In the genomic region with DNA sequence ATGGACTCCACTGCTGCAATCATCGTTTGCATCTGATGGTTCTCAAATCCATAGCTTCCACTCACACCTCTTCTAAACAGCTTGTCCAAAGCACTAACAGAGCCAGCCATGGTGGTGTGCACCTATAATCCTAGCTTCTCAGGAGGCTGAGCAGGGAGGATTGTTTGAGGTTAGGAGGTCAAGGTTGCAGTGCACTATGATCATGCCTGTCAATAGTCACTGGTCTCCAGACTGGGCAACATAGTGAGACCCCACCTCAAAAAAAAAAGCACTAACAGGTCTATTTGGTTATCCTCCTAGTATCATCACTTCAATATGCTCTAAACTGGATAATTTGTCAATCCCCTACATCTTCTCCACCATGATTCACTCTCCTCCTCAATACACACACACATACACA, we compare ENCODE assay signal across 25 cellular contexts.
"Had no signal": no experiment of that assay in that cellular context is flagged by ENCODE, and none has a peak within 500 bp of the region (broad histone marks: within the 10 kb centered on the region; RNA-seq: fewer than 3 reads in every experiment).

No MANE protein-coding gene starts in this region.

- H3K9me3 ChIP-seq: esophagus squamous epithelium, gastrocnemius medialis, heart right ventricle, left lung, lower lobe of right lung had no signal

- FAIRE-seq: colon, endometrium, islet of Langerhans, keratinocyte had no signal

- ATAC-seq: effector memory CD8-positive, alpha-beta T cell; esophagus mucosa; gastrocnemius medialis; heart right ventricle; left cardiac atrium; left lung; left ventricle myocardium superior; lower lobe of right lung had no signal

- H3K36me3 ChIP-seq: esophagus squamous epithelium, gastrocnemius medialis, heart right ventricle, left lung, lower lobe of right lung had no signal

- H3K27ac Mint-ChIP-seq: effector memory CD8-positive, alpha-beta T cell; endodermal cell; mesothelial cell of epicardium had no signal

- H3K4me3 ChIP-seq: coronary artery, esophagus squamous epithelium, gastrocnemius medialis, heart right ventricle, left lung, lower lobe of right lung had no signal

- H3K36me3 Mint-ChIP-seq: mesothelial cell of epicardium had no signal

- H3K4me3 Mint-ChIP-seq: effector memory CD8-positive, alpha-beta T cell; endodermal cell; mesothelial cell of epicardium had no signal

- H3K27ac ChIP-seq: coronary artery, epithelial cell of prostate, gastrocnemius medialis, heart right ventricle, left lung, lower lobe of right lung had no signal

- H3K27me3 ChIP-seq: esophagus squamous epithelium, gastrocnemius medialis, left lung had no signal

- H3K4me1 ChIP-seq: gastrocnemius medialis, left lung had no signal

- H3K9me3 Mint-ChIP-seq: effector memory CD8-positive, alpha-beta T cell; endodermal cell; mesothelial cell of epicardium had no signal

- DNase-seq: effector CD8-positive, alpha-beta T cell; effector memory CD8-positive, alpha-beta T cell; endodermal cell; erythroblast; esophagus squamous epithelium; foreskin fibroblast; foreskin melanocyte; gastrocnemius medialis; glutamatergic neuron; head of caudate nucleus; heart right ventricle; hippocampal formation; left cardiac atrium; left lung; left ventricle myocardium superior; lower lobe of right lung; mesenchymal stem cell had no signal

- H3K4me1 Mint-ChIP-seq: mesothelial cell of epicardium had no signal
